17 cellular contexts compared by ENCODE assay signal in the genomic region with DNA sequence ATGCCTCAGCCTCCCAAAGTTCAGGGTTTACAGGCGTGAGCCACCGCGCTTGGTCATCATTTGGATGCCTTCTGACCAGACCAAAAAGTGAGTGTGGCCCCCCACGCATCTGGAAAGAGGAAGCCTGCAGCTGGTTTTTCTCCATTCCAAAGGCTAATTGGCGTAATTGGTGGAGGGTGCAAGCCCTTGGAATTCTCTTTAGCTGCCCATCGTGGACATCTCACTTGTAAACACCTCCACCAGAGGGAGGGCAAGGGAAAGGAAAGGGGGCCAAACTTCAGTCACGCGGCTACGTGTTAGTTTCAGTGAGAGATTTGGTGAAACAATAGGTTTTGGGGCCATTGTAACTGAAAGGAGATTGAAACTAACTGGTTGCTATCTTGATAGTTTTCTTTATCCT. TPM values are rescaled to one million over a fixed set of nuclear protein-coding genes. Genes with fewer than 3 reads are reported as not detected.
DNase-seq lines count a peak whose midpoint lies in the region; ATAC-seq and TF ChIP-seq lines count a peak whose summit lies in the region.
"Had no signal": no experiment of that assay in that cellular context is flagged by ENCODE, and none has a peak within 500 bp of the region (broad histone marks: within the 10 kb centered on the region; RNA-seq: fewer than 3 reads in every experiment).

No MANE protein-coding gene starts in this region.

- intact Hi-C loops in activated naive CD4-positive, alpha-beta T cell treated with anti-CD3 and anti-CD28 coated beads for 36 hours (cut with micrococcal nuclease) = loop anchor here (10.0 kb wide), 2 partner anchors 1283 to 1363 kb away; no protein-coding TSS in a partner anchor

- peak; percentile 32 for TF ChIP-seq CTCF in progenitor cell of endocrine pancreas (IDR thresholded peaks at IDR 0.05; ENCODE audit: unreplicated experiment)

- H3K4me1 Mint-ChIP-seq in activated naive CD4-positive, alpha-beta T cell treated with anti-CD3 and anti-CD28 coated beads for 36 hours (ENCODE audit: low read depth) = no peaks in the 10 kb centered on the region
- peaks cover 1% of the 10 kb centered on the region for H3K4me1 Mint-ChIP-seq in progenitor cell of endocrine pancreas (ENCODE audit: low read depth)

- TF ChIP-seq EP300 in Ishikawa (IDR thresholded peaks at IDR 0.05; ENCODE audit: borderline replicate concordance) = no peak

- CTCF ChIA-PET in activated naive CD4-positive, alpha-beta T cell treated with anti-CD3 and anti-CD28 coated beads for 36 hours (lab: Charles Lee) = interaction anchor here (0.6 to 1.2 kb wide), 2 partner anchors 85 to 1199 kb away, joined by 3 to 4 read pairs; no protein-coding TSS in a partner anchor

- H3K27me3 Mint-ChIP-seq in activated naive CD4-positive, alpha-beta T cell treated with anti-CD3 and anti-CD28 coated beads for 36 hours (ENCODE audit: low read depth) = no peaks in the 10 kb centered on the region
- H3K27me3 Mint-ChIP-seq in progenitor cell of endocrine pancreas = peaks cover 3% of the 10 kb centered on the region

- no peak overlapping the region for H3K27ac ChIP-seq in caudate nucleus (ENCODE audit: low read depth, low read length)
- H3K27ac ChIP-seq: prostate gland, WERI-Rb-1 had no signal

- ATAC-seq in GM19452 (IDR thresholded peaks at IDR 0.05; ENCODE audit: unreplicated experiment) = no peak
- ATAC-seq: stimulated activated naive CD8-positive, alpha-beta T cell treated with anti-CD3 and anti-CD28 coated beads, Interleukin-15, Interleukin-2, amounts not matched to agents 100 U/mL and 50 U/mL, for 24 hours had no signal

- H3K9me3 Mint-ChIP-seq in activated naive CD4-positive, alpha-beta T cell treated with anti-CD3 and anti-CD28 coated beads for 36 hours = no peaks in the 10 kb centered on the region
- H3K9me3 Mint-ChIP-seq in progenitor cell of endocrine pancreas (ENCODE audit: low read depth) = no peaks in the 10 kb centered on the region

- H3K36me3 Mint-ChIP-seq in activated naive CD4-positive, alpha-beta T cell treated with anti-CD3 and anti-CD28 coated beads for 36 hours (ENCODE audit: low read depth) = no peaks in the 10 kb centered on the region
- H3K36me3 Mint-ChIP-seq in progenitor cell of endocrine pancreas (ENCODE audit: insufficient read depth) = no peaks in the 10 kb centered on the region

- TF ChIP-seq RAD21 in Ishikawa (IDR thresholded peaks at IDR 0.05; ENCODE audit: low read depth) = peak; percentile 37

- no peak overlapping the region for H3K4me3 Mint-ChIP-seq in activated naive CD4-positive, alpha-beta T cell treated with anti-CD3 and anti-CD28 coated beads for 36 hours
- no peak overlapping the region for H3K4me3 Mint-ChIP-seq in progenitor cell of endocrine pancreas (ENCODE audit: low read depth)

- no peak overlapping the region for H3K27ac Mint-ChIP-seq in activated naive CD4-positive, alpha-beta T cell treated with anti-CD3 and anti-CD28 coated beads for 36 hours
- H3K27ac Mint-ChIP-seq in progenitor cell of endocrine pancreas = no peak overlapping the region

- peak; percentile 17 for DNase-seq in activated naive CD4-positive, alpha-beta T cell treated with anti-CD3 and anti-CD28 coated beads for 36 hours
- no peak for DNase-seq in activated naive CD4-positive, alpha-beta T cell (lab: John Stamatoyannopoulos, UW)
- DNase-seq in dermis blood vessel endothelial cell (peak; percentile 32), progenitor cell of endocrine pancreas (ENCODE audit: low spot score, unreplicated experiment) (no peak), caudate nucleus (lab: John Stamatoyannopoulos, UW) (no peak), SIG-M5 treated with dmso at 0.1 percent for 504 hours (lab: John Stamatoyannopoulos, UW; ENCODE audit: unreplicated experiment) (no peak)
- DNase-seq: activated T-cell treated with anti-CD3 and anti-CD28 coated beads, Interleukin-2, amount 50 U/mL, for 1 hour; anterior cingulate cortex; C1 segment of cervical spinal cord; KG1; midbrain; stimulated activated CD4-positive, alpha-beta T cell treated with anti-CD3 and anti-CD28 coated beads, Interleukin-2, amount 100 ng/mL, for 48 hours; stimulated activated naive CD8-positive, alpha-beta T cell treated with anti-CD3 and anti-CD28 coated beads, Interleukin-15, Interleukin-2, amounts not matched to agents 100 U/mL and 50 U/mL, for 24 hours; WERI-Rb-1 had no signal

TF ChIP-seq in Ishikawa, 13 proteins besides CTCF, POLR2A, EP300 and RAD21:
- TF ChIP-seq, protein P1, sequence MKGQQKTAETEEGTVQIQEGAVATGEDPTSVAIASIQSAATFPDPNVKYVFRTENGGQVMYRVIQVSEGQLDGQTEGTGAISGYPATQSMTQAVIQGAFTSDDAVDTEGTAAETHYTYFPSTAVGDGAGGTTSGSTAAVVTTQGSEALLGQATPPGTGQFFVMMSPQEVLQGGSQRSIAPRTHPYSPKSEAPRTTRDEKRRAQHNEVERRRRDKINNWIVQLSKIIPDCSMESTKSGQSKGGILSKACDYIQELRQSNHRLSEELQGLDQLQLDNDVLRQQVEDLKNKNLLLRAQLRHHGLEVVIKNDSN (IDR thresholded peaks at IDR 0.05) = no peak
- TF ChIP-seq, protein P2, sequence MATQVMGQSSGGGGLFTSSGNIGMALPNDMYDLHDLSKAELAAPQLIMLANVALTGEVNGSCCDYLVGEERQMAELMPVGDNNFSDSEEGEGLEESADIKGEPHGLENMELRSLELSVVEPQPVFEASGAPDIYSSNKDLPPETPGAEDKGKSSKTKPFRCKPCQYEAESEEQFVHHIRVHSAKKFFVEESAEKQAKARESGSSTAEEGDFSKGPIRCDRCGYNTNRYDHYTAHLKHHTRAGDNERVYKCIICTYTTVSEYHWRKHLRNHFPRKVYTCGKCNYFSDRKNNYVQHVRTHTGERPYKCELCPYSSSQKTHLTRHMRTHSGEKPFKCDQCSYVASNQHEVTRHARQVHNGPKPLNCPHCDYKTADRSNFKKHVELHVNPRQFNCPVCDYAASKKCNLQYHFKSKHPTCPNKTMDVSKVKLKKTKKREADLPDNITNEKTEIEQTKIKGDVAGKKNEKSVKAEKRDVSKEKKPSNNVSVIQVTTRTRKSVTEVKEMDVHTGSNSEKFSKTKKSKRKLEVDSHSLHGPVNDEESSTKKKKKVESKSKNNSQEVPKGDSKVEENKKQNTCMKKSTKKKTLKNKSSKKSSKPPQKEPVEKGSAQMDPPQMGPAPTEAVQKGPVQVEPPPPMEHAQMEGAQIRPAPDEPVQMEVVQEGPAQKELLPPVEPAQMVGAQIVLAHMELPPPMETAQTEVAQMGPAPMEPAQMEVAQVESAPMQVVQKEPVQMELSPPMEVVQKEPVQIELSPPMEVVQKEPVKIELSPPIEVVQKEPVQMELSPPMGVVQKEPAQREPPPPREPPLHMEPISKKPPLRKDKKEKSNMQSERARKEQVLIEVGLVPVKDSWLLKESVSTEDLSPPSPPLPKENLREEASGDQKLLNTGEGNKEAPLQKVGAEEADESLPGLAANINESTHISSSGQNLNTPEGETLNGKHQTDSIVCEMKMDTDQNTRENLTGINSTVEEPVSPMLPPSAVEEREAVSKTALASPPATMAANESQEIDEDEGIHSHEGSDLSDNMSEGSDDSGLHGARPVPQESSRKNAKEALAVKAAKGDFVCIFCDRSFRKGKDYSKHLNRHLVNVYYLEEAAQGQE (IDR thresholded peaks at IDR 0.05; ENCODE audit: low read depth) = no peak
- TF ChIP-seq ZBTB7A (IDR thresholded peaks at IDR 0.05; ENCODE audit: low read depth) = no peak
- TF ChIP-seq CEBPB (IDR thresholded peaks at IDR 0.05) = no peak
- TF ChIP-seq, protein P3, sequence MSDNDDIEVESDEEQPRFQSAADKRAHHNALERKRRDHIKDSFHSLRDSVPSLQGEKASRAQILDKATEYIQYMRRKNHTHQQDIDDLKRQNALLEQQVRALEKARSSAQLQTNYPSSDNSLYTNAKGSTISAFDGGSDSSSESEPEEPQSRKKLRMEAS (IDR thresholded peaks at IDR 0.05) = no peak
- no peak for TF ChIP-seq FOXM1 (IDR thresholded peaks at IDR 0.05; ENCODE audit: borderline replicate concordance, low read depth)
- TF ChIP-seq TAF1 (IDR thresholded peaks at IDR 0.05; ENCODE audit: low read depth) = no peak
- no peak for TF ChIP-seq TEAD4 (IDR thresholded peaks at IDR 0.05)
- TF ChIP-seq CREB1 (IDR thresholded peaks at IDR 0.05; ENCODE audit: low read depth) = no peak
- no peak for TF ChIP-seq TCF12 (IDR thresholded peaks at IDR 0.05; ENCODE audit: low read depth)
- TF ChIP-seq YY1 (IDR thresholded peaks at IDR 0.05; ENCODE audit: low read depth) = no peak
- TF ChIP-seq NFIC (IDR thresholded peaks at IDR 0.05) = no peak
- TF ChIP-seq EGR1 (IDR thresholded peaks at IDR 0.05) = no peak

RNA-seq across cellular contexts. Expression of a gene that starts 4.1 kb away (rescaled TPM):
- 10 to 100 TPM; 14.6 to 15.0 TPM for total RNA-seq in activated naive CD4-positive, alpha-beta T cell treated with anti-CD3 and anti-CD28 coated beads for 36 hours
- total RNA-seq in dermis blood vessel endothelial cell (92.2 and 118 TPM in 2 replicates), progenitor cell of endocrine pancreas (88.0 and 98.2 TPM in 2 replicates)

Comparison
In these comparisons a context has a peak if more than half of its experiments do, and no peak if none do; other contexts are left out.
1. DNase-seq: peak in activated naive CD4-positive, alpha-beta T cell treated with anti-CD3 and anti-CD28 coated beads for 36 hours (single experiment) and dermis blood vessel endothelial cell (single experiment); none in activated naive CD4-positive, alpha-beta T cell (0 of 4), progenitor cell of endocrine pancreas (single experiment), caudate nucleus (0 of 61) and SIG-M5 treated with dmso at 0.1 percent for 504 hours (single experiment).